1 cellular context compared by ENCODE assay signal in genomic region chr6:44593539-44593944, GRCh38.
TF ChIP-seq lines count a peak whose summit lies in the region.

No MANE protein-coding gene starts in this region.

TF ChIP-seq in endothelial cell of umbilical vein, 7 proteins besides CTCF, POLR2A, EP300 and RAD21:
- peak; percentile 51 for TF ChIP-seq GATA2 (IDR thresholded peaks at IDR 0.05; ENCODE audit: insufficient read depth, insufficient read length, low read depth, low read length)
- TF ChIP-seq POLR2AphosphoS5 (IDR thresholded peaks at IDR 0.05; ENCODE audit: insufficient read depth, low read depth, low read length), result no peak
- TF ChIP-seq MAX (IDR thresholded peaks at IDR 0.05; ENCODE audit: insufficient read depth, insufficient read length), result no peak
TF ChIP-seq in endothelial cell of umbilical vein: peak in this region for 1.
